Comparison of ENCODE assay signal across 22 cellular contexts in genomic region chr2:207515671-207516070, GRCh38. TPM values are rescaled to one million over a fixed set of nuclear protein-coding genes. Genes with fewer than 3 reads are reported as not detected.
DNase-seq lines count a peak whose midpoint lies in the region; ATAC-seq, FAIRE-seq and TF ChIP-seq lines count a peak whose summit lies in the region.
"Had no signal": no experiment of that assay in that cellular context is flagged by ENCODE, and none has a peak within 500 bp of the region (broad histone marks: within the 10 kb centered on the region; RNA-seq: fewer than 3 reads in every experiment).

No MANE protein-coding gene starts in this region.

- no peak overlapping the region for H3K4me2 ChIP-seq in osteoblast (ENCODE audit: insufficient read depth, low read length)
- H3K4me2 ChIP-seq in GM23338: no peak overlapping the region

- H3K27me3 ChIP-seq in RWPE2 (ENCODE audit: insufficient read depth, poor library complexity, severe bottlenecking) (no peaks in the 10 kb centered on the region), bronchial epithelial cell (ENCODE audit: control insufficient read depth, insufficient read depth, low read length) (no peaks in the 10 kb centered on the region), osteoblast (ENCODE audit: insufficient read depth, low read length) (no peaks in the 10 kb centered on the region), GM23338 (ENCODE audit: insufficient read depth) (no peaks in the 10 kb centered on the region)

- H3K9me3 ChIP-seq in RWPE2 (ENCODE audit: severe bottlenecking) (no peaks in the 10 kb centered on the region), osteoblast (ENCODE audit: low read depth, low read length) (no peaks in the 10 kb centered on the region)

- H3K36me3 Mint-ChIP-seq in activated CD4-positive, alpha-beta T cell treated with anti-CD3 and anti-CD28 coated beads for 36 hours (ENCODE audit: low read depth): peaks cover 12% of the 10 kb centered on the region
- H3K36me3 Mint-ChIP-seq in activated CD4-positive, alpha-beta T cell treated with anti-CD3 and anti-CD28 coated beads, Interleukin-2, amount 10 ng/mL, durations not matched to agents 24 days and 14 days (ENCODE audit: low read depth): peaks cover 2% of the 10 kb centered on the region
- H3K36me3 Mint-ChIP-seq in GM23338 (ENCODE audit: low read depth) (peaks cover 4% of the 10 kb centered on the region; the same call in 2 of the 3 replicates), Calu3 (ENCODE audit: insufficient read depth, unreplicated experiment) (no peaks in the 10 kb centered on the region)

- H3K27ac ChIP-seq in RWPE2 (ENCODE audit: poor library complexity, severe bottlenecking) (peak overlapping the region; percentile 96), osteoblast (ENCODE audit: low read depth, low read length) (peak overlapping the region; percentile 94), GM23338 (ENCODE audit: low read depth) (no peak overlapping the region)
- H3K27ac ChIP-seq: HL-60 had no signal

- no peaks in the 10 kb centered on the region for H3K36me3 ChIP-seq in RWPE2 (ENCODE audit: low read depth)
- H3K36me3 ChIP-seq in bronchial epithelial cell (ENCODE audit: control insufficient read depth, insufficient read depth, low read length): no peaks in the 10 kb centered on the region
- H3K36me3 ChIP-seq in osteoblast (ENCODE audit: insufficient read depth, low read length): no peaks in the 10 kb centered on the region
- no peaks in the 10 kb centered on the region; the same call in 1 of the 2 replicates for H3K36me3 ChIP-seq in GM23338 (ENCODE audit: insufficient read depth)

- no peak for FAIRE-seq in bronchial epithelial cell (lab: Jason Lieb, UNC)
- FAIRE-seq: endothelial cell of umbilical vein, TTC549, urothelium cell line had no signal

- ATAC-seq in activated CD4-positive, alpha-beta T cell treated with anti-CD3 and anti-CD28 coated beads for 36 hours: peak; percentile 81
- no peak for ATAC-seq in RWPE2 (ENCODE audit: low read depth)
- ATAC-seq in GM23338: no peak
- ATAC-seq in GM21717 (IDR thresholded peaks at IDR 0.05; ENCODE audit: unreplicated experiment): no peak
- ATAC-seq: Right ventricle myocardium inferior had no signal

- no peak overlapping the region for H3K27ac Mint-ChIP-seq in activated CD4-positive, alpha-beta T cell treated with anti-CD3 and anti-CD28 coated beads for 36 hours
- no peak overlapping the region for H3K27ac Mint-ChIP-seq in activated CD4-positive, alpha-beta T cell treated with anti-CD3 and anti-CD28 coated beads, Interleukin-2, amount 10 ng/mL, durations not matched to agents 24 days and 14 days
- H3K27ac Mint-ChIP-seq in GM23338 (no peak overlapping the region), Calu3 (ENCODE audit: unreplicated experiment) (no peak overlapping the region)
- H3K27ac Mint-ChIP-seq: IgD-negative memory B cell had no signal

- H3K9me2 ChIP-seq in GM23338 (ENCODE audit: insufficient read depth): no peaks in the 10 kb centered on the region

- no peaks in the 10 kb centered on the region for H3K9me3 Mint-ChIP-seq in activated CD4-positive, alpha-beta T cell treated with anti-CD3 and anti-CD28 coated beads for 36 hours (ENCODE audit: low read depth)
- peaks cover 6% of the 10 kb centered on the region for H3K9me3 Mint-ChIP-seq in activated CD4-positive, alpha-beta T cell treated with anti-CD3 and anti-CD28 coated beads, Interleukin-2, amount 10 ng/mL, durations not matched to agents 24 days and 14 days
- H3K9me3 Mint-ChIP-seq in GM23338 (peaks cover 3% of the 10 kb centered on the region; the same call in 1 of the 3 replicates), Calu3 (ENCODE audit: low read depth, unreplicated experiment) (no peaks in the 10 kb centered on the region)

- H4K20me1 ChIP-seq in osteoblast (ENCODE audit: insufficient read depth, low read length): no peaks in the 10 kb centered on the region
- H4K20me1 ChIP-seq in GM23338 (replicated peaks; ENCODE audit: insufficient read depth): no peaks in the 10 kb centered on the region

- BruUV-seq in Calu3 (replicated peaks; lab: Mats Ljungman, UMichigan): no TSS peak

- TF ChIP-seq CTCF in RWPE2 (IDR thresholded peaks at IDR 0.05; ENCODE audit: poor library complexity, severe bottlenecking) (no peak), bronchial epithelial cell (IDR thresholded peaks at IDR 0.05; ENCODE audit: insufficient read depth, low read length, severe bottlenecking) (no peak), osteoblast (IDR thresholded peaks at IDR 0.05; ENCODE audit: extremely low read depth, low read depth, low read length) (no peak), GM23338 (conservative IDR thresholded peaks at IDR 0.05; ENCODE audit: low read depth in 2 of 2) (no peak), Calu3 (IDR thresholded peaks at IDR 0.05; ENCODE audit: unreplicated experiment) (no peak)

- H3K79me2 ChIP-seq in osteoblast (ENCODE audit: insufficient read depth, low read length): no peaks in the 10 kb centered on the region
- no peaks in the 10 kb centered on the region for H3K79me2 ChIP-seq in GM23338 (replicated peaks; ENCODE audit: insufficient read depth)

- H3F3A ChIP-seq in GM23338 (replicated peaks; ENCODE audit: low read depth): no peaks in the 10 kb centered on the region

- peak; percentile 35 for DNase-seq in activated CD4-positive, alpha-beta T cell treated with anti-CD3 and anti-CD28 coated beads for 36 hours
- no peak for DNase-seq in activated CD4-positive, alpha-beta T cell treated with anti-CD3 and anti-CD28 coated beads, Interleukin-2, amount 10 ng/mL, durations not matched to agents 24 days and 14 days
- no peak for DNase-seq in RWPE2 (ENCODE audit: low spot score)
- DNase-seq in bronchial epithelial cell (ENCODE audit: low read depth): peak; percentile 93
- no peak for DNase-seq in osteoblast (ENCODE audit: insufficient read length, low spot score, missing footprints)
- no peak for DNase-seq in GM23338 (ENCODE audit: low spot score)
- DNase-seq in Calu3: no peak
- DNase-seq: activated CD4-positive, alpha-beta T cell treated with anti-CD3 and anti-CD28 coated beads for 4 hours; activated CD8-positive, alpha-beta memory T cell treated with anti-CD3 and anti-CD28 coated beads, Interleukin-2, amount 50 U/mL, for 4 hours; islet precursor cell; NCI-H187; NCI-H748 treated with DMSO at 0.1 percent for 48 hours; nucleus accumbens had no signal

- H3K27me3 Mint-ChIP-seq in activated CD4-positive, alpha-beta T cell treated with anti-CD3 and anti-CD28 coated beads for 36 hours: no peaks in the 10 kb centered on the region
- peaks cover 10% of the 10 kb centered on the region for H3K27me3 Mint-ChIP-seq in activated CD4-positive, alpha-beta T cell treated with anti-CD3 and anti-CD28 coated beads, Interleukin-2, amount 10 ng/mL, durations not matched to agents 24 days and 14 days
- H3K27me3 Mint-ChIP-seq in GM23338 (ENCODE audit: insufficient read depth, low read depth, poor library complexity): no peaks in the 10 kb centered on the region
- H3K27me3 Mint-ChIP-seq in Calu3 (ENCODE audit: unreplicated experiment): no peaks in the 10 kb centered on the region
- H3K27me3 Mint-ChIP-seq: IgD-negative memory B cell had no signal

- peaks cover 29% of the 10 kb centered on the region for H3K4me1 ChIP-seq in RWPE2 (ENCODE audit: insufficient read depth, poor library complexity, severe bottlenecking)
- H3K4me1 ChIP-seq in osteoblast (ENCODE audit: insufficient read depth, low read length): peaks cover 48% of the 10 kb centered on the region
- H3K4me1 ChIP-seq in GM23338 (ENCODE audit: insufficient read depth): no peaks in the 10 kb centered on the region

- CTCF ChIA-PET in activated CD4-positive, alpha-beta T cell treated with anti-CD3 and anti-CD28 coated beads for 36 hours (lab: Charles Lee): interaction anchor here (0.7 kb wide), 1 partner anchor 240 kb away, joined by 5 read pairs; no protein-coding TSS in a partner anchor
- CTCF ChIA-PET in Calu3 (lab: Charles Lee): no interaction called here

- H3K4me1 Mint-ChIP-seq in activated CD4-positive, alpha-beta T cell treated with anti-CD3 and anti-CD28 coated beads for 36 hours: peaks cover 45% of the 10 kb centered on the region
- peaks cover 32% of the 10 kb centered on the region for H3K4me1 Mint-ChIP-seq in activated CD4-positive, alpha-beta T cell treated with anti-CD3 and anti-CD28 coated beads, Interleukin-2, amount 10 ng/mL, durations not matched to agents 24 days and 14 days
- peaks cover 6% of the 10 kb centered on the region for H3K4me1 Mint-ChIP-seq in GM23338
- no peaks in the 10 kb centered on the region for H3K4me1 Mint-ChIP-seq in Calu3 (ENCODE audit: low read depth, unreplicated experiment)

- intact Hi-C loops in activated CD4-positive, alpha-beta T cell treated with anti-CD3 and anti-CD28 coated beads for 36 hours (cut with DNase I, micrococcal nuclease): loop anchor here in 1 of 2 experiments (1.0 kb wide), 1 partner anchor 14 kb away; the partner anchor contains the start of gene CREB1
- intact Hi-C loops in activated CD4-positive, alpha-beta T cell treated with anti-CD3 and anti-CD28 coated beads, Interleukin-2, amount 10 ng/mL, durations not matched to agents 24 days and 14 days (cut with micrococcal nuclease): no loop called here
- intact Hi-C loops in Calu3 (cut with micrococcal nuclease; ENCODE audit: unreplicated experiment): no loop called here

- POLR2A ChIA-PET in activated CD4-positive, alpha-beta T cell treated with anti-CD3 and anti-CD28 coated beads for 36 hours (lab: Charles Lee): interaction anchor here (0.9 to 1.0 kb wide), 3 partner anchors 9 to 14 kb away, joined by 4 to 6 read pairs (median 6); partner anchors contain the start of gene CREB1

- H2AFZ ChIP-seq in osteoblast (ENCODE audit: low read length) (no peak overlapping the region), GM23338 (no peak overlapping the region)

- H3K4me3 ChIP-seq in RWPE2 (ENCODE audit: severe bottlenecking) (no peak overlapping the region), bronchial epithelial cell (ENCODE audit: low read depth, low read length) (no peak overlapping the region), osteoblast (ENCODE audit: insufficient read depth, low read length) (no peak overlapping the region), GM23338 (no peak overlapping the region)
- H3K4me3 ChIP-seq: lung had no signal

- H3K4me3 Mint-ChIP-seq in activated CD4-positive, alpha-beta T cell treated with anti-CD3 and anti-CD28 coated beads for 36 hours: no peak overlapping the region
- no peak overlapping the region for H3K4me3 Mint-ChIP-seq in activated CD4-positive, alpha-beta T cell treated with anti-CD3 and anti-CD28 coated beads, Interleukin-2, amount 10 ng/mL, durations not matched to agents 24 days and 14 days
- H3K4me3 Mint-ChIP-seq in GM23338: no peak overlapping the region
- H3K4me3 Mint-ChIP-seq in Calu3 (ENCODE audit: low read depth, unreplicated experiment): no peak overlapping the region
- H3K4me3 Mint-ChIP-seq: HFFc6, IgD-negative memory B cell had no signal

RNA-seq across cellular contexts. Expression of gene CREB1, which starts 14.1 kb away (rescaled TPM):
- total RNA-seq in activated CD4-positive, alpha-beta T cell treated with anti-CD3 and anti-CD28 coated beads for 36 hours: 100 to 1,000 TPM in 1 of 2 experiments, 10 to 100 TPM in 1; 85.4 to 136 TPM
- 106 and 107 TPM in 2 replicates for total RNA-seq in activated CD4-positive, alpha-beta T cell treated with anti-CD3 and anti-CD28 coated beads, Interleukin-2, amount 10 ng/mL, durations not matched to agents 24 days and 14 days
- 28.3 and 36.9 TPM in 2 replicates for total RNA-seq in bronchial epithelial cell
- 32.1 and 38.4 TPM in 2 replicates for total RNA-seq in osteoblast
- total RNA-seq in GM23338 (2014; rRNA removed; shearing (Covaris generic)): 94.4 and 104 TPM in 2 replicates
- 27.2 and 40.3 TPM in 2 replicates for polyA plus RNA-seq in GM23338 (2016; fragmentation: Nextera tagmentation; extraction: Ambion mirVana)
- 81.4 and 81.6 TPM in 2 replicates for total RNA-seq in Calu3 (2022)

Comparison
In these comparisons a context has a peak if more than half of its experiments do, and no peak if none do; other contexts are left out.
1. DNase-seq: peak in activated CD4-positive, alpha-beta T cell treated with anti-CD3 and anti-CD28 coated beads for 36 hours (single experiment) and bronchial epithelial cell (single experiment); none in activated CD4-positive, alpha-beta T cell treated with anti-CD3 and anti-CD28 coated beads, Interleukin-2, amount 10 ng/mL, durations not matched to agents 24 days and 14 days (single experiment), RWPE2 (single experiment), osteoblast (single experiment), GM23338 (single experiment) and Calu3 (single experiment).